ENCODE assay signal across 19 cellular contexts in the genomic region with DNA sequence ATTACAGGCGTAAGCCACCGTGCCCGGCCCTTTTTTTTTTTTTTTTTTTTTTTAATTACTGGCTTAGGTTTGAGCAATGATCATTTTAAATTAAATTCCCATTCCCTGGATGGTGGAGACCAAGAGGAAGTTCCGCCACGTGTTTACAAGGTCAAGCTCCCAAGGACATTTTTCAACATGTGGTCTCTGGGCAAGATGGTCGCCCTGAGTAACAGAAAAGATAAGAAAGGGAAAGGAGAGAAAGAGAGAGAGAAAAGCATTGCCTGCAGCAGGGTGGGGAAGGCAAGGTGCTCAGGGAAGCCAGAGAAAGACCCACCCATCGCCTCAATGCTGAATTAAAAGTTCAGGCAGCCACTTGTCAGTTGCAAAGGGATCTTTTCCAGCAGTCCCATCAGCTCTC. TPM values are rescaled to one million over a fixed set of nuclear protein-coding genes. Genes with fewer than 3 reads are reported as not detected.
DNase-seq lines count a peak whose midpoint lies in the region; ATAC-seq and TF ChIP-seq lines count a peak whose summit lies in the region.
"Had no signal": no experiment of that assay in that cellular context is flagged by ENCODE, and none has a peak within 500 bp of the region (broad histone marks: within the 10 kb centered on the region; RNA-seq: fewer than 3 reads in every experiment).

No MANE protein-coding gene starts in this region.

- H3K9me2 ChIP-seq in GM23338 (ENCODE audit: insufficient read depth), result no peaks in the 10 kb centered on the region

- H4K20me1 ChIP-seq in GM23338 (replicated peaks; ENCODE audit: insufficient read depth), result no peaks in the 10 kb centered on the region
- H4K20me1 ChIP-seq: BLaER1 had no signal

- H3K27me3 ChIP-seq in GM23338 (ENCODE audit: insufficient read depth), result no peaks in the 10 kb centered on the region
- no peaks in the 10 kb centered on the region for H3K27me3 ChIP-seq in WERI-Rb-1 (ENCODE audit: insufficient read depth, low read depth, severe bottlenecking)
- no peaks in the 10 kb centered on the region for H3K27me3 ChIP-seq in esophagus squamous epithelium
- H3K27me3 ChIP-seq in neuronal stem cell (ENCODE audit: control insufficient read depth in 3 of 3, insufficient read depth in 3 of 3, low read depth in 1 of 3, low read length in 3 of 3), result no peaks in the 10 kb centered on the region
- H3K27me3 ChIP-seq: BLaER1 had no signal

- no peak overlapping the region for H2BK12ac ChIP-seq in neuronal stem cell (ENCODE audit: low read length)

- H2BK120ac ChIP-seq in neuronal stem cell (ENCODE audit: low read depth, low read length), result no peak overlapping the region

- peaks cover 5% of the 10 kb centered on the region; the same call in 2 of the 3 replicates for H3K4me1 Mint-ChIP-seq in GM23338
- H3K4me1 Mint-ChIP-seq in activated T-helper 1 cell treated with anti-CD3 and anti-CD28 coated beads, Interleukin-12 subunit alpha, Interleukin-12 subunit beta, Interleukin-2, Interleukin-4 antibody, amounts not matched to agents 30 ng/mL and 10 ng/mL and 1 ng/mL, durations not matched to agents 14 hours and 24 hours and 36 hours (ENCODE audit: low read depth), result no peaks in the 10 kb centered on the region
- no peaks in the 10 kb centered on the region for H3K4me1 Mint-ChIP-seq in activated CD8-positive, alpha-beta T cell treated with anti-CD3 and anti-CD28 coated beads for 36 hours (ENCODE audit: low read depth)
- H3K4me1 Mint-ChIP-seq: CD4-positive, alpha-beta memory T cell had no signal

- intact Hi-C loops in esophagus squamous epithelium (cut with DNase I), result no loop called here
- intact Hi-C loops in activated T-helper 1 cell treated with anti-CD3 and anti-CD28 coated beads, Interleukin-12 subunit alpha, Interleukin-12 subunit beta, Interleukin-2, Interleukin-4 antibody, amounts not matched to agents 30 ng/mL and 10 ng/mL and 1 ng/mL, durations not matched to agents 14 hours and 24 hours and 36 hours (cut with micrococcal nuclease), result no loop called here
- intact Hi-C loops in activated CD8-positive, alpha-beta T cell treated with anti-CD3 and anti-CD28 coated beads for 36 hours (cut with micrococcal nuclease), result no loop called here

- H3K14ac ChIP-seq in neuronal stem cell (ENCODE audit: low read length), result no peak overlapping the region

- no peak overlapping the region for H3K18ac ChIP-seq in neuronal stem cell (ENCODE audit: low read length)

- H3K4me3 ChIP-seq in GM23338 (no peak overlapping the region), WERI-Rb-1 (ENCODE audit: low read depth, low read length) (no peak overlapping the region), esophagus squamous epithelium (no peak overlapping the region), neuronal stem cell (ENCODE audit: low read length in 2 of 2) (no peak overlapping the region)
- H3K4me3 ChIP-seq: BLaER1 had no signal

- H3K79me2 ChIP-seq in GM23338 (replicated peaks; ENCODE audit: insufficient read depth), result no peaks in the 10 kb centered on the region

- ATAC-seq in GM23338 (no peak), GM21367 (IDR thresholded peaks at IDR 0.05; ENCODE audit: unreplicated experiment) (no peak)
- ATAC-seq in activated CD8-positive, alpha-beta T cell treated with anti-CD3 and anti-CD28 coated beads for 36 hours, result no peak
- ATAC-seq: HCT116 had no signal

- POLR2A ChIA-PET in activated CD8-positive, alpha-beta T cell treated with anti-CD3 and anti-CD28 coated beads for 36 hours (lab: Charles Lee), result no interaction called here

- no peaks in the 10 kb centered on the region for H3K4me1 ChIP-seq in GM23338 (ENCODE audit: insufficient read depth)
- H3K4me1 ChIP-seq in esophagus squamous epithelium, result peaks cover 0 to 46% (median 34%) of the 10 kb centered on the region in 3 donors
- peaks cover 9 to 12% of the 10 kb centered on the region in 2 donors for H3K4me1 ChIP-seq in neuronal stem cell (ENCODE audit: control insufficient read depth in 2 of 2, insufficient read depth in 1 of 2, low read depth in 1 of 2, low read length in 2 of 2)
- H3K4me1 ChIP-seq: BLaER1 had no signal

- no peak overlapping the region for H2BK5ac ChIP-seq in neuronal stem cell (ENCODE audit: low read length)

- no peak overlapping the region for H4K91ac ChIP-seq in neuronal stem cell (ENCODE audit: low read depth, low read length, poor library complexity)

- TF ChIP-seq CTCF in GM23338 (conservative IDR thresholded peaks at IDR 0.05; ENCODE audit: low read depth in 2 of 2) (no peak), WERI-Rb-1 (IDR thresholded peaks at IDR 0.05; ENCODE audit: low read depth, low read length) (no peak), esophagus squamous epithelium (IDR thresholded peaks at IDR 0.05) (no peak)
- TF ChIP-seq CTCF in activated CD8-positive, alpha-beta T cell treated with anti-CD3 and anti-CD28 coated beads for 36 hours (IDR thresholded peaks at IDR 0.05), result no peak

- no peak overlapping the region for H3K4me2 ChIP-seq in GM23338
- H3K4me2 ChIP-seq in neuronal stem cell (ENCODE audit: insufficient read depth, low read length, poor library complexity, severe bottlenecking), result no peak overlapping the region
- H3K4me2 ChIP-seq: BLaER1 had no signal

- no peak overlapping the region for H3K4me3 Mint-ChIP-seq in GM23338
- H3K4me3 Mint-ChIP-seq in activated T-helper 1 cell treated with anti-CD3 and anti-CD28 coated beads, Interleukin-12 subunit alpha, Interleukin-12 subunit beta, Interleukin-2, Interleukin-4 antibody, amounts not matched to agents 30 ng/mL and 10 ng/mL and 1 ng/mL, durations not matched to agents 14 hours and 24 hours and 36 hours, result no peak overlapping the region
- no peak overlapping the region for H3K4me3 Mint-ChIP-seq in activated CD8-positive, alpha-beta T cell treated with anti-CD3 and anti-CD28 coated beads for 36 hours
- H3K4me3 Mint-ChIP-seq: CD14-positive monocyte; CD4-positive, alpha-beta memory T cell; HFFc6 had no signal

- no peak overlapping the region for H3K27ac ChIP-seq in GM23338 (ENCODE audit: low read depth)
- peak overlapping the region; percentile 23; the same call in 1 of the 2 replicates for H3K27ac ChIP-seq in WERI-Rb-1
- peak overlapping the region in 3 of 4 donors; percentile 53 to 70 (median 63) for H3K27ac ChIP-seq in esophagus squamous epithelium
- H3K27ac ChIP-seq in neuronal stem cell (replicated peaks; ENCODE audit: low read length), result no peak overlapping the region
- H3K27ac ChIP-seq: BLaER1 had no signal

- DNase-seq in GM23338 (ENCODE audit: low spot score) (no peak), WERI-Rb-1 (no peak), esophagus squamous epithelium (lab: John Stamatoyannopoulos, UW) (no peak), neuronal stem cell (ENCODE audit: low spot score) (no peak), NCI-H1105 treated with DMSO at 0.1 percent for 48 hours (lab: John Stamatoyannopoulos, UW) (no peak)
- DNase-seq in activated T-helper 1 cell treated with anti-CD3 and anti-CD28 coated beads, Interleukin-12 subunit alpha, Interleukin-12 subunit beta, Interleukin-2, Interleukin-4 antibody, amounts not matched to agents 30 ng/mL and 10 ng/mL and 1 ng/mL, durations not matched to agents 14 hours and 24 hours and 36 hours (ENCODE audit: low spot score), result no peak
- DNase-seq in activated CD8-positive, alpha-beta T cell treated with anti-CD3 and anti-CD28 coated beads for 36 hours, result no peak
- DNase-seq: 8988T; CD4-positive, alpha-beta memory T cell; DMS153; DMS79; GDM1; GOT3; H7; HFFc6 had no signal

- H3K36me3 ChIP-seq in GM23338 (ENCODE audit: insufficient read depth) (peaks cover 4% of the 10 kb centered on the region; the same call in 1 of the 2 replicates), WERI-Rb-1 (no peaks in the 10 kb centered on the region), esophagus squamous epithelium (no peaks in the 10 kb centered on the region), neuronal stem cell (replicated peaks in 1 of 2; ENCODE audit: control insufficient read depth in 2 of 2, insufficient read depth in 2 of 2, low read length in 2 of 2) (peaks cover 0 to 2% of the 10 kb centered on the region in 2 donors)
- H3K36me3 ChIP-seq: BLaER1 had no signal

- H3K9me3 ChIP-seq in WERI-Rb-1 (ENCODE audit: severe bottlenecking) (no peaks in the 10 kb centered on the region), esophagus squamous epithelium (no peaks in the 10 kb centered on the region), neuronal stem cell (replicated peaks in 1 of 2; ENCODE audit: control insufficient read depth in 2 of 2, insufficient read depth in 1 of 2, low read depth in 1 of 2, low read length in 2 of 2) (peaks cover 0 to 1% of the 10 kb centered on the region in 2 donors)

- peaks cover 24% of the 10 kb centered on the region; the same call in 2 of the 3 replicates for H3K9me3 Mint-ChIP-seq in GM23338
- peaks cover 9% of the 10 kb centered on the region for H3K9me3 Mint-ChIP-seq in activated T-helper 1 cell treated with anti-CD3 and anti-CD28 coated beads, Interleukin-12 subunit alpha, Interleukin-12 subunit beta, Interleukin-2, Interleukin-4 antibody, amounts not matched to agents 30 ng/mL and 10 ng/mL and 1 ng/mL, durations not matched to agents 14 hours and 24 hours and 36 hours
- H3K9me3 Mint-ChIP-seq in activated CD8-positive, alpha-beta T cell treated with anti-CD3 and anti-CD28 coated beads for 36 hours, result peaks cover 9% of the 10 kb centered on the region
- H3K9me3 Mint-ChIP-seq: HFFc6 had no signal

- no peaks in the 10 kb centered on the region for H3K79me1 ChIP-seq in neuronal stem cell (ENCODE audit: low read depth, low read length)

- no peak overlapping the region for H3K4ac ChIP-seq in neuronal stem cell (ENCODE audit: low read length)

- no peak overlapping the region for H3K23ac ChIP-seq in neuronal stem cell (ENCODE audit: low read depth, low read length, poor library complexity)

- 30 to 54% methylated on average over 4 to 7 of the region's 7 CpGs for WGBS in esophagus squamous epithelium, 2 donors
- WGBS in neuronal stem cell (ENCODE audit: extremely low coverage in 2 of 2, insufficient read length in 2 of 2, insufficient replicate concordance in 1 of 2), 2 donors, result no CpG with 5 or more reads among the region's 7 CpGs

- H2AFZ ChIP-seq in GM23338 (peak overlapping the region; percentile 80), neuronal stem cell (ENCODE audit: low read length) (peak overlapping the region; percentile 26)

- H3K27me3 Mint-ChIP-seq in GM23338 (ENCODE audit: insufficient read depth, low read depth, poor library complexity), result peaks cover 8% of the 10 kb centered on the region
- H3K27me3 Mint-ChIP-seq in activated T-helper 1 cell treated with anti-CD3 and anti-CD28 coated beads, Interleukin-12 subunit alpha, Interleukin-12 subunit beta, Interleukin-2, Interleukin-4 antibody, amounts not matched to agents 30 ng/mL and 10 ng/mL and 1 ng/mL, durations not matched to agents 14 hours and 24 hours and 36 hours (ENCODE audit: insufficient read depth), result peaks cover 17% of the 10 kb centered on the region
- no peaks in the 10 kb centered on the region for H3K27me3 Mint-ChIP-seq in activated CD8-positive, alpha-beta T cell treated with anti-CD3 and anti-CD28 coated beads for 36 hours

- H3K36me3 Mint-ChIP-seq in GM23338 (ENCODE audit: low read depth), result peaks cover 4% of the 10 kb centered on the region; the same call in 2 of the 3 replicates
- H3K36me3 Mint-ChIP-seq in activated T-helper 1 cell treated with anti-CD3 and anti-CD28 coated beads, Interleukin-12 subunit alpha, Interleukin-12 subunit beta, Interleukin-2, Interleukin-4 antibody, amounts not matched to agents 30 ng/mL and 10 ng/mL and 1 ng/mL, durations not matched to agents 14 hours and 24 hours and 36 hours (ENCODE audit: low read depth), result no peaks in the 10 kb centered on the region
- H3K36me3 Mint-ChIP-seq in activated CD8-positive, alpha-beta T cell treated with anti-CD3 and anti-CD28 coated beads for 36 hours (ENCODE audit: low read depth), result no peaks in the 10 kb centered on the region
- H3K36me3 Mint-ChIP-seq: CD14-positive monocyte; CD4-positive, alpha-beta memory T cell had no signal

- H3F3A ChIP-seq in GM23338 (replicated peaks; ENCODE audit: low read depth), result no peaks in the 10 kb centered on the region

- TF ChIP-seq POLR2A in esophagus squamous epithelium (IDR thresholded peaks at IDR 0.05), result no peak

- H2BK15ac ChIP-seq in neuronal stem cell (ENCODE audit: low read length), result no peak overlapping the region

- CTCF ChIA-PET in activated CD8-positive, alpha-beta T cell treated with anti-CD3 and anti-CD28 coated beads for 36 hours (lab: Charles Lee), result interaction anchor here (0.9 to 1.5 kb wide), 2 partner anchors 23 to 129 kb away, joined by 3 to 5 read pairs; no protein-coding TSS in a partner anchor

- H3K27ac Mint-ChIP-seq in GM23338, result no peak overlapping the region
- no peak overlapping the region for H3K27ac Mint-ChIP-seq in activated T-helper 1 cell treated with anti-CD3 and anti-CD28 coated beads, Interleukin-12 subunit alpha, Interleukin-12 subunit beta, Interleukin-2, Interleukin-4 antibody, amounts not matched to agents 30 ng/mL and 10 ng/mL and 1 ng/mL, durations not matched to agents 14 hours and 24 hours and 36 hours
- H3K27ac Mint-ChIP-seq in activated CD8-positive, alpha-beta T cell treated with anti-CD3 and anti-CD28 coated beads for 36 hours, result no peak overlapping the region
- H3K27ac Mint-ChIP-seq: CD14-positive monocyte; CD4-positive, alpha-beta memory T cell; HFFc6 had no signal

- H3K9ac ChIP-seq in neuronal stem cell (ENCODE audit: low read depth, low read length, poor library complexity), result no peak overlapping the region
- H3K9ac ChIP-seq: BLaER1 had no signal

- H2AK5ac ChIP-seq in neuronal stem cell (ENCODE audit: low read depth, low read length), result no peak overlapping the region

- no peak overlapping the region for H4K8ac ChIP-seq in neuronal stem cell (ENCODE audit: low read depth, low read length)

RNA-seq across cellular contexts. Expression of gene CHST3, which starts 45.2 kb away (rescaled TPM):
- 6.8 and 8.3 TPM in 2 replicates for total RNA-seq in GM23338 (2014; rRNA removed; shearing (Covaris generic))
- 0.94 and 1.1 TPM in 2 replicates for polyA plus RNA-seq in GM23338 (2016; fragmentation: Nextera tagmentation; extraction: Ambion mirVana)
- 10 to 100 TPM in 1 of 4 donors, 1 to 10 TPM in 3; 5.3 to 15.4 (median 9.6) TPM for total RNA-seq in esophagus squamous epithelium
- 6.5 TPM for polyA plus RNA-seq in neuronal stem cell (2013, experiment 1 of 2)
- polyA plus RNA-seq in neuronal stem cell (2013, experiment 2 of 2), result 6.3 TPM
- 0.16 and 0.22 TPM in 2 replicates for total RNA-seq in activated T-helper 1 cell treated with anti-CD3 and anti-CD28 coated beads, Interleukin-12 subunit alpha, Interleukin-12 subunit beta, Interleukin-2, Interleukin-4 antibody, amounts not matched to agents 30 ng/mL and 10 ng/mL and 1 ng/mL, durations not matched to agents 14 hours and 24 hours and 36 hours
- total RNA-seq in activated CD8-positive, alpha-beta T cell treated with anti-CD3 and anti-CD28 coated beads for 36 hours, result under 1 TPM; 0.20 to 0.36 TPM
- total RNA-seq: CD4-positive, alpha-beta memory T cell had no signal
- polyA plus RNA-seq: CD14-positive monocyte; CD4-positive, alpha-beta memory T cell had no signal

Comparison
In these comparisons a context has a peak if more than half of its experiments do, and no peak if none do; other contexts are left out.
1. H3K27ac ChIP-seq: peak in WERI-Rb-1 (single experiment) and esophagus squamous epithelium (3 of 4); none in GM23338 (single experiment) and neuronal stem cell (single experiment).